In the genomic region with DNA sequence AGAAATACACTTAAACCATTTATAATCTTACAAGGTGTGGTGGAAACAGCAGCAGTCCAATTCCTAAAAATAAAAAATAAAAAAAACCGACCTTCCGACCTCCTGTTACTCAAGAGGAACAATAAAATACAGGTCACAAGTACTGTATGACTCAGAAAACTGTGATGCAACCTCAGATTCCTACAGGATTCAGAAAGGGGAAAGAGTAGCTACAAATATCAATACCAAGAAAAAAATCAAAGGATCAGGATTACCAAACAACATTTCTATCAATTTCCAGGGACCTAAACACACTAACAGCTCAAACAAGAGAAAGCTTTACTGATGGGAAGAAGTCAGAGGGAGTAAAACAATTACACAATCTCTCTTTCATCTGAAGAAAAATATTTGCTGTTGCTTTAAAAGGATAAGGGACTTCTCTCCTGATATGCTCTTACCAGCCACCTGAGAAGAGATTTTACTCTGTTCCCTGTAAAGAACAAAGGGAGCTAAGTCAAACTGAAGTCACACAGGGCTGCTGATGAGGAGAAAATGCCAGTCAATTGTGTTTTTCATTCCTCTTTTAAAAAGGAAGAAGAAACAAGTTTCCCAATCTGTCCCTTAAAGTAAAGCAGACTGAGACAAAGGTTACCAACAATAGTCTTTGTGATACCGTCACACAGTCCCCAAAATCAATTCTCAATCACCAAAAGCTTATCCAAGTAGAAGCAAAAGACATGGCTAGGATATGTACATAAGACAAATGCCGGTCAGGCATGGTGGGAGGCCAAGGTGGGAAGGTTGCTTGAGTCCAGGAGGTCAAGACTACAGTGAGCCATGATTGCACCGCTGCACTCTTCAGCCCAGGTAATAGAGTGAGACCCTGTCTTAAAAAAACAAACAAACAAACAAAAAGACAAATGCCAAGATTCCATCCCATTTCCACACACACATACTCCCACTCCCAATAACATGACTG, we compare ENCODE assay signal across 1 cellular context.
TF ChIP-seq lines count a peak whose summit lies in the region.

No MANE protein-coding gene starts in this region.

TF ChIP-seq in HepG2, 621 proteins besides CTCF, POLR2A, EP300 and RAD21 (continued from another document and continues in another):
- TF ChIP-seq, protein P1, sequence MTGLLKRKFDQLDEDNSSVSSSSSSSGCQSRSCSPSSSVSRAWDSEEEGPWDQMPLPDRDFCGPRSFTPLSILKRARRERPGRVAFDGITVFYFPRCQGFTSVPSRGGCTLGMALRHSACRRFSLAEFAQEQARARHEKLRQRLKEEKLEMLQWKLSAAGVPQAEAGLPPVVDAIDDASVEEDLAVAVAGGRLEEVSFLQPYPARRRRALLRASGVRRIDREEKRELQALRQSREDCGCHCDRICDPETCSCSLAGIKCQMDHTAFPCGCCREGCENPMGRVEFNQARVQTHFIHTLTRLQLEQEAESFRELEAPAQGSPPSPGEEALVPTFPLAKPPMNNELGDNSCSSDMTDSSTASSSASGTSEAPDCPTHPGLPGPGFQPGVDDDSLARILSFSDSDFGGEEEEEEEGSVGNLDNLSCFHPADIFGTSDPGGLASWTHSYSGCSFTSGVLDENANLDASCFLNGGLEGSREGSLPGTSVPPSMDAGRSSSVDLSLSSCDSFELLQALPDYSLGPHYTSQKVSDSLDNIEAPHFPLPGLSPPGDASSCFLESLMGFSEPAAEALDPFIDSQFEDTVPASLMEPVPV (CRISPR knock-in tag; IDR thresholded peaks at IDR 0.05): no peak
- TF ChIP-seq AGO1 (IDR thresholded peaks at IDR 0.05; ENCODE audit: low read depth, low read length, poor library complexity, severe bottlenecking) (no peak), ZNF331 (CRISPR knock-in tag; IDR thresholded peaks at IDR 0.05) (peak; percentile 54), SIX4 (CRISPR knock-in tag; IDR thresholded peaks at IDR 0.05) (peak; percentile 66; the same call in 1 of the 2 replicates), KDM3A (CRISPR knock-in tag; IDR thresholded peaks at IDR 0.05; ENCODE audit: low read depth) (no peak), ZNF230 (CRISPR knock-in tag; IDR thresholded peaks at IDR 0.05) (no peak), KAT8 (CRISPR knock-in tag; IDR thresholded peaks at IDR 0.05) (peak; percentile 61; the same call in 1 of the 2 replicates), GZF1 (CRISPR knock-in tag; IDR thresholded peaks at IDR 0.05) (no peak), NCOA2 (CRISPR knock-in tag; IDR thresholded peaks at IDR 0.05) (peak; percentile 99), ZNF24 (IDR thresholded peaks at IDR 0.05) (peak; percentile 70), ZSCAN30 (CRISPR knock-in tag; IDR thresholded peaks at IDR 0.05) (no peak), ASH2L (IDR thresholded peaks at IDR 0.05; ENCODE audit: insufficient read length, low read depth, low read length) (peak; percentile 87), GTF3A (CRISPR knock-in tag; conservative IDR thresholded peaks at IDR 0.05) (no peak), ETV6 (CRISPR knock-in tag; conservative IDR thresholded peaks at IDR 0.05) (no peak), HOXA7 (CRISPR knock-in tag; IDR thresholded peaks at IDR 0.05) (no peak), MED1 (CRISPR knock-in tag; IDR thresholded peaks at IDR 0.05) (peak; percentile 91), CHCHD3 (CRISPR knock-in tag; IDR thresholded peaks at IDR 0.05) (no peak), ZNF143 (CRISPR knock-in tag; IDR thresholded peaks at IDR 0.05) (no peak)
- TF ChIP-seq, protein P2, sequence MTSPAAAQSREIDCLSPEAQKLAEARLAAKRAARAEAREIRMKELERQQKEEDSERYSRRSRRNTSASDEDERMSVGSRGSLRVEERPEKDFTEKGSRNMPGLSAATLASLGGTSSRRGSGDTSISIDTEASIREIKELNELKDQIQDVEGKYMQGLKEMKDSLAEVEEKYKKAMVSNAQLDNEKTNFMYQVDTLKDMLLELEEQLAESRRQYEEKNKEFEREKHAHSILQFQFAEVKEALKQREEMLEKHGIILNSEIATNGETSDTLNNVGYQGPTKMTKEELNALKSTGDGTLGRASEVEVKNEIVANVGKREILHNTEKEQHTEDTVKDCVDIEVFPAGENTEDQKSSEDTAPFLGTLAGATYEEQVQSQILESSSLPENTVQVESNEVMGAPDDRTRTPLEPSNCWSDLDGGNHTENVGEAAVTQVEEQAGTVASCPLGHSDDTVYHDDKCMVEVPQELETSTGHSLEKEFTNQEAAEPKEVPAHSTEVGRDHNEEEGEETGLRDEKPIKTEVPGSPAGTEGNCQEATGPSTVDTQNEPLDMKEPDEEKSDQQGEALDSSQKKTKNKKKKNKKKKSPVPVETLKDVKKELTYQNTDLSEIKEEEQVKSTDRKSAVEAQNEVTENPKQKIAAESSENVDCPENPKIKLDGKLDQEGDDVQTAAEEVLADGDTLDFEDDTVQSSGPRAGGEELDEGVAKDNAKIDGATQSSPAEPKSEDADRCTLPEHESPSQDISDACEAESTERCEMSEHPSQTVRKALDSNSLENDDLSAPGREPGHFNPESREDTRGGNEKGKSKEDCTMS (CRISPR knock-in tag; conservative IDR thresholded peaks at IDR 0.05): no peak
- TF ChIP-seq, protein P3, sequence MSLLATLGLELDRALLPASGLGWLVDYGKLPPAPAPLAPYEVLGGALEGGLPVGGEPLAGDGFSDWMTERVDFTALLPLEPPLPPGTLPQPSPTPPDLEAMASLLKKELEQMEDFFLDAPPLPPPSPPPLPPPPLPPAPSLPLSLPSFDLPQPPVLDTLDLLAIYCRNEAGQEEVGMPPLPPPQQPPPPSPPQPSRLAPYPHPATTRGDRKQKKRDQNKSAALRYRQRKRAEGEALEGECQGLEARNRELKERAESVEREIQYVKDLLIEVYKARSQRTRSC (CRISPR knock-in tag; IDR thresholded peaks at IDR 0.05; ENCODE audit: low read depth): no peak
- TF ChIP-seq, protein P4, sequence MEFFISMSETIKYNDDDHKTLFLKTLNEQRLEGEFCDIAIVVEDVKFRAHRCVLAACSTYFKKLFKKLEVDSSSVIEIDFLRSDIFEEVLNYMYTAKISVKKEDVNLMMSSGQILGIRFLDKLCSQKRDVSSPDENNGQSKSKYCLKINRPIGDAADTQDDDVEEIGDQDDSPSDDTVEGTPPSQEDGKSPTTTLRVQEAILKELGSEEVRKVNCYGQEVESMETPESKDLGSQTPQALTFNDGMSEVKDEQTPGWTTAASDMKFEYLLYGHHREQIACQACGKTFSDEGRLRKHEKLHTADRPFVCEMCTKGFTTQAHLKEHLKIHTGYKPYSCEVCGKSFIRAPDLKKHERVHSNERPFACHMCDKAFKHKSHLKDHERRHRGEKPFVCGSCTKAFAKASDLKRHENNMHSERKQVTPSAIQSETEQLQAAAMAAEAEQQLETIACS (CRISPR knock-in tag; IDR thresholded peaks at IDR 0.05): no peak
- TF ChIP-seq, protein P5, sequence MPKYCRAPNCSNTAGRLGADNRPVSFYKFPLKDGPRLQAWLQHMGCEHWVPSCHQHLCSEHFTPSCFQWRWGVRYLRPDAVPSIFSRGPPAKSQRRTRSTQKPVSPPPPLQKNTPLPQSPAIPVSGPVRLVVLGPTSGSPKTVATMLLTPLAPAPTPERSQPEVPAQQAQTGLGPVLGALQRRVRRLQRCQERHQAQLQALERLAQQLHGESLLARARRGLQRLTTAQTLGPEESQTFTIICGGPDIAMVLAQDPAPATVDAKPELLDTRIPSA (CRISPR knock-in tag; IDR thresholded peaks at IDR 0.05; ENCODE audit: borderline replicate concordance): no peak
- TF ChIP-seq, protein P6, sequence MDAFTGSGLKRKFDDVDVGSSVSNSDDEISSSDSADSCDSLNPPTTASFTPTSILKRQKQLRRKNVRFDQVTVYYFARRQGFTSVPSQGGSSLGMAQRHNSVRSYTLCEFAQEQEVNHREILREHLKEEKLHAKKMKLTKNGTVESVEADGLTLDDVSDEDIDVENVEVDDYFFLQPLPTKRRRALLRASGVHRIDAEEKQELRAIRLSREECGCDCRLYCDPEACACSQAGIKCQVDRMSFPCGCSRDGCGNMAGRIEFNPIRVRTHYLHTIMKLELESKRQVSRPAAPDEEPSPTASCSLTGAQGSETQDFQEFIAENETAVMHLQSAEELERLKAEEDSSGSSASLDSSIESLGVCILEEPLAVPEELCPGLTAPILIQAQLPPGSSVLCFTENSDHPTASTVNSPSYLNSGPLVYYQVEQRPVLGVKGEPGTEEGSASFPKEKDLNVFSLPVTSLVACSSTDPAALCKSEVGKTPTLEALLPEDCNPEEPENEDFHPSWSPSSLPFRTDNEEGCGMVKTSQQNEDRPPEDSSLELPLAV (CRISPR knock-in tag; conservative IDR thresholded peaks at IDR 0.05; ENCODE audit: low read depth): no peak
- TF ChIP-seq, protein P7, sequence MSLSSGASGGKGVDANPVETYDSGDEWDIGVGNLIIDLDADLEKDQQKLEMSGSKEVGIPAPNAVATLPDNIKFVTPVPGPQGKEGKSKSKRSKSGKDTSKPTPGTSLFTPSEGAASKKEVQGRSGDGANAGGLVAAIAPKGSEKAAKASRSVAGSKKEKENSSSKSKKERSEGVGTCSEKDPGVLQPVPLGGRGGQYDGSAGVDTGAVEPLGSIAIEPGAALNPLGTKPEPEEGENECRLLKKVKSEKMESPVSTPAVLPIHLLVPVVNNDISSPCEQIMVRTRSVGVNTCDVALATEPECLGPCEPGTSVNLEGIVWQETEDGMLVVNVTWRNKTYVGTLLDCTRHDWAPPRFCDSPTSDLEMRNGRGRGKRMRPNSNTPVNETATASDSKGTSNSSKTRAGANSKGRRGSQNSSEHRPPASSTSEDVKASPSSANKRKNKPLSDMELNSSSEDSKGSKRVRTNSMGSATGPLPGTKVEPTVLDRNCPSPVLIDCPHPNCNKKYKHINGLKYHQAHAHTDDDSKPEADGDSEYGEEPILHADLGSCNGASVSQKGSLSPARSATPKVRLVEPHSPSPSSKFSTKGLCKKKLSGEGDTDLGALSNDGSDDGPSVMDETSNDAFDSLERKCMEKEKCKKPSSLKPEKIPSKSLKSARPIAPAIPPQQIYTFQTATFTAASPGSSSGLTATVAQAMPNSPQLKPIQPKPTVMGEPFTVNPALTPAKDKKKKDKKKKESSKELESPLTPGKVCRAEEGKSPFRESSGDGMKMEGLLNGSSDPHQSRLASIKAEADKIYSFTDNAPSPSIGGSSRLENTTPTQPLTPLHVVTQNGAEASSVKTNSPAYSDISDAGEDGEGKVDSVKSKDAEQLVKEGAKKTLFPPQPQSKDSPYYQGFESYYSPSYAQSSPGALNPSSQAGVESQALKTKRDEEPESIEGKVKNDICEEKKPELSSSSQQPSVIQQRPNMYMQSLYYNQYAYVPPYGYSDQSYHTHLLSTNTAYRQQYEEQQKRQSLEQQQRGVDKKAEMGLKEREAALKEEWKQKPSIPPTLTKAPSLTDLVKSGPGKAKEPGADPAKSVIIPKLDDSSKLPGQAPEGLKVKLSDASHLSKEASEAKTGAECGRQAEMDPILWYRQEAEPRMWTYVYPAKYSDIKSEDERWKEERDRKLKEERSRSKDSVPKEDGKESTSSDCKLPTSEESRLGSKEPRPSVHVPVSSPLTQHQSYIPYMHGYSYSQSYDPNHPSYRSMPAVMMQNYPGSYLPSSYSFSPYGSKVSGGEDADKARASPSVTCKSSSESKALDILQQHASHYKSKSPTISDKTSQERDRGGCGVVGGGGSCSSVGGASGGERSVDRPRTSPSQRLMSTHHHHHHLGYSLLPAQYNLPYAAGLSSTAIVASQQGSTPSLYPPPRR (CRISPR knock-in tag; IDR thresholded peaks at IDR 0.05; ENCODE audit: borderline replicate concordance): peak; percentile 91
- TF ChIP-seq, protein P8, sequence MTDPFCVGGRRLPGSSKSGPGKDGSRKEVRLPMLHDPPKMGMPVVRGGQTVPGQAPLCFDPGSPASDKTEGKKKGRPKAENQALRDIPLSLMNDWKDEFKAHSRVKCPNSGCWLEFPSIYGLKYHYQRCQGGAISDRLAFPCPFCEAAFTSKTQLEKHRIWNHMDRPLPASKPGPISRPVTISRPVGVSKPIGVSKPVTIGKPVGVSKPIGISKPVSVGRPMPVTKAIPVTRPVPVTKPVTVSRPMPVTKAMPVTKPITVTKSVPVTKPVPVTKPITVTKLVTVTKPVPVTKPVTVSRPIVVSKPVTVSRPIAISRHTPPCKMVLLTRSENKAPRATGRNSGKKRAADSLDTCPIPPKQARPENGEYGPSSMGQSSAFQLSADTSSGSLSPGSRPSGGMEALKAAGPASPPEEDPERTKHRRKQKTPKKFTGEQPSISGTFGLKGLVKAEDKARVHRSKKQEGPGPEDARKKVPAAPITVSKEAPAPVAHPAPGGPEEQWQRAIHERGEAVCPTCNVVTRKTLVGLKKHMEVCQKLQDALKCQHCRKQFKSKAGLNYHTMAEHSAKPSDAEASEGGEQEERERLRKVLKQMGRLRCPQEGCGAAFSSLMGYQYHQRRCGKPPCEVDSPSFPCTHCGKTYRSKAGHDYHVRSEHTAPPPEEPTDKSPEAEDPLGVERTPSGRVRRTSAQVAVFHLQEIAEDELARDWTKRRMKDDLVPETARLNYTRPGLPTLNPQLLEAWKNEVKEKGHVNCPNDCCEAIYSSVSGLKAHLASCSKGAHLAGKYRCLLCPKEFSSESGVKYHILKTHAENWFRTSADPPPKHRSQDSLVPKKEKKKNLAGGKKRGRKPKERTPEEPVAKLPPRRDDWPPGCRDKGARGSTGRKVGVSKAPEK (CRISPR knock-in tag; IDR thresholded peaks at IDR 0.05; ENCODE audit: borderline replicate concordance): 0 out of 2 replicates have a peak, but pooled peaks have one; percentile 22
- TF ChIP-seq, protein P9, sequence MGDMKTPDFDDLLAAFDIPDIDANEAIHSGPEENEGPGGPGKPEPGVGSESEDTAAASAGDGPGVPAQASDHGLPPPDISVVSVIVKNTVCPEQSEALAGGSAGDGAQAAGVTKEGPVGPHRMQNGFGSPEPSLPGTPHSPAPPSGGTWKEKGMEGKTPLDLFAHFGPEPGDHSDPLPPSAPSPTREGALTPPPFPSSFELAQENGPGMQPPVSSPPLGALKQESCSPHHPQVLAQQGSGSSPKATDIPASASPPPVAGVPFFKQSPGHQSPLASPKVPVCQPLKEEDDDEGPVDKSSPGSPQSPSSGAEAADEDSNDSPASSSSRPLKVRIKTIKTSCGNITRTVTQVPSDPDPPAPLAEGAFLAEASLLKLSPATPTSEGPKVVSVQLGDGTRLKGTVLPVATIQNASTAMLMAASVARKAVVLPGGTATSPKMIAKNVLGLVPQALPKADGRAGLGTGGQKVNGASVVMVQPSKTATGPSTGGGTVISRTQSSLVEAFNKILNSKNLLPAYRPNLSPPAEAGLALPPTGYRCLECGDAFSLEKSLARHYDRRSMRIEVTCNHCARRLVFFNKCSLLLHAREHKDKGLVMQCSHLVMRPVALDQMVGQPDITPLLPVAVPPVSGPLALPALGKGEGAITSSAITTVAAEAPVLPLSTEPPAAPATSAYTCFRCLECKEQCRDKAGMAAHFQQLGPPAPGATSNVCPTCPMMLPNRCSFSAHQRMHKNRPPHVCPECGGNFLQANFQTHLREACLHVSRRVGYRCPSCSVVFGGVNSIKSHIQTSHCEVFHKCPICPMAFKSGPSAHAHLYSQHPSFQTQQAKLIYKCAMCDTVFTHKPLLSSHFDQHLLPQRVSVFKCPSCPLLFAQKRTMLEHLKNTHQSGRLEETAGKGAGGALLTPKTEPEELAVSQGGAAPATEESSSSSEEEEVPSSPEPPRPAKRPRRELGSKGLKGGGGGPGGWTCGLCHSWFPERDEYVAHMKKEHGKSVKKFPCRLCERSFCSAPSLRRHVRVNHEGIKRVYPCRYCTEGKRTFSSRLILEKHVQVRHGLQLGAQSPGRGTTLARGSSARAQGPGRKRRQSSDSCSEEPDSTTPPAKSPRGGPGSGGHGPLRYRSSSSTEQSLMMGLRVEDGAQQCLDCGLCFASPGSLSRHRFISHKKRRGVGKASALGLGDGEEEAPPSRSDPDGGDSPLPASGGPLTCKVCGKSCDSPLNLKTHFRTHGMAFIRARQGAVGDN (CRISPR knock-in tag; IDR thresholded peaks at IDR 0.05): no peak
- TF ChIP-seq, protein P10, sequence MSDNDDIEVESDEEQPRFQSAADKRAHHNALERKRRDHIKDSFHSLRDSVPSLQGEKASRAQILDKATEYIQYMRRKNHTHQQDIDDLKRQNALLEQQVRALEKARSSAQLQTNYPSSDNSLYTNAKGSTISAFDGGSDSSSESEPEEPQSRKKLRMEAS (IDR thresholded peaks at IDR 0.05): no peak
